Comparison of ENCODE assay signal across 8 cellular contexts in the genomic region with DNA sequence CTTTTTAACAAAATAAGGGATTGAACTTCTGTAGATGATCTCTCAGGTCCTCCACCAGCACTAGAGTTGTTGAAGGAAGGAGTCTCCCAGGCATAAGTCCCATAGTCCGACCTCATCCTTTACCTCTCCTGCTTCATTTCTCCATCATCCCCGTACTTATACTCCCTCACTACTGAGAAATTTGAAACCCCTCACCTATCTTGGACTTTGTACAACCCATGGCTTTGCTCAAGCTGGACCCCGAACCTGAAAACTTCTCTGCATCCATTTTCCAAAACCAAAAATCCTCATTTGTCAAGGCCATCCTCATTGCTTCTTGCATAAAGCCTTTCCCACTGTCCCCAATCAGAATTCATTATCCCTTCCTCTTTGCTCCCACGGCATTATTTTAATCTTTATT. TPM values are rescaled to one million over a fixed set of nuclear protein-coding genes. Genes with fewer than 3 reads are reported as not detected.
A peak's percentile ranks its signal among the peaks of the same experiment; 100 is the strongest.
DNase-seq lines count a peak whose midpoint lies in the region; ATAC-seq and TF ChIP-seq lines count a peak whose summit lies in the region.

No MANE protein-coding gene starts in this region.

- H3K27me3 Mint-ChIP-seq in chondrocyte (ENCODE audit: low read depth) = no peaks in the 10 kb centered on the region
- no peaks in the 10 kb centered on the region for H3K27me3 Mint-ChIP-seq in naive thymus-derived CD4-positive, alpha-beta T cell

- intact Hi-C loops in naive thymus-derived CD4-positive, alpha-beta T cell (cut with micrococcal nuclease) = loop anchor here (2.0 to 5.0 kb wide), 6 partner anchors 58 to 449 kb away; partner anchors contain the start of genes ABCB6 (in 1 of the 2), CHPF (in 1 of the 2), STK11IP (in 1 of the 2) and TMEM198 (in 1 of the 2)

- peak overlapping the region; percentile 96 for H3K27ac Mint-ChIP-seq in chondrocyte (ENCODE audit: unreplicated experiment)
- H3K27ac Mint-ChIP-seq in naive thymus-derived CD4-positive, alpha-beta T cell = peak overlapping the region; percentile 81 to 97 (median 93)

- DNase-seq in AG04449 (ENCODE audit: low read depth, low spot score) (no peak), chondrocyte (ENCODE audit: low spot score) (no peak), left lobe of liver (ENCODE audit: low spot score) (no peak), DMS79 (lab: John Stamatoyannopoulos, UW) (no peak), GM03348 (ENCODE audit: low spot score) (no peak)
- DNase-seq in Jurkat, Clone E6-1 (ENCODE audit: low read depth, low spot score) = no peak
- DNase-seq in naive thymus-derived CD4-positive, alpha-beta T cell = no peak

- CTCF ChIA-PET in AG04449 (lab: Yijun Ruan, JAX) = interaction anchor here (3.0 to 13.6 kb wide), 4 partner anchors 12 to 137 kb away, joined by 9 to 366 read pairs (median 213); partner anchors contain the start of genes ANKZF1, ATG9A, CNPPD1 and SLC23A3
- CTCF ChIA-PET in naive thymus-derived CD4-positive, alpha-beta T cell (lab: Charles Lee) = interaction anchor here (0.6 kb wide), 1 partner anchor 15 kb away, joined by 5 read pairs; no protein-coding TSS in a partner anchor

- peak overlapping the region; percentile 79 for H3K4me3 Mint-ChIP-seq in chondrocyte (ENCODE audit: unreplicated experiment)
- peak overlapping the region; percentile 88 to 97 (median 93) for H3K4me3 Mint-ChIP-seq in naive thymus-derived CD4-positive, alpha-beta T cell

- H3K27me3 ChIP-seq in naive thymus-derived CD4-positive, alpha-beta T cell (ENCODE audit: control insufficient read depth in 2 of 2, insufficient read depth in 2 of 2, low read length in 2 of 2) = no peaks in the 10 kb centered on the region

- peak overlapping the region; percentile 77 for H3K27ac ChIP-seq in naive thymus-derived CD4-positive, alpha-beta T cell (ENCODE audit: low read depth, low read length)

- POLR2A ChIA-PET in AG04449 (lab: Yijun Ruan, JAX) = no interaction called here
- POLR2A ChIA-PET in naive thymus-derived CD4-positive, alpha-beta T cell (lab: Charles Lee) = interaction anchor here (2.4 kb wide), 1 partner anchor 15 kb away, joined by 10 read pairs; the partner anchor contains the start of gene CNPPD1

- no peaks in the 10 kb centered on the region for H3K9me3 ChIP-seq in naive thymus-derived CD4-positive, alpha-beta T cell (ENCODE audit: control insufficient read depth in 2 of 3, low read length in 3 of 3)

- ATAC-seq in naive thymus-derived CD4-positive, alpha-beta T cell = no peak
- ATAC-seq in left lobe of liver (no peak), HG02973 (IDR thresholded peaks at IDR 0.05; ENCODE audit: unreplicated experiment) (no peak)

- TF ChIP-seq CTCF in AG04449 (IDR thresholded peaks at IDR 0.05; ENCODE audit: insufficient read depth, low read length, missing control alignments) = no peak
- TF ChIP-seq CTCF in chondrocyte (IDR thresholded peaks at IDR 0.05) = no peak

- peaks cover 29% of the 10 kb centered on the region for H3K4me1 Mint-ChIP-seq in chondrocyte (ENCODE audit: low read depth)
- peaks cover 13 to 41% (median 24%) of the 10 kb centered on the region in 7 donors for H3K4me1 Mint-ChIP-seq in naive thymus-derived CD4-positive, alpha-beta T cell

- no peaks in the 10 kb centered on the region for H3K9me3 Mint-ChIP-seq in chondrocyte (ENCODE audit: low read depth)
- H3K9me3 Mint-ChIP-seq in naive thymus-derived CD4-positive, alpha-beta T cell = no peaks in the 10 kb centered on the region

- peaks cover 11 to 12% of the 10 kb centered on the region in 2 donors for H3K4me1 ChIP-seq in naive thymus-derived CD4-positive, alpha-beta T cell (ENCODE audit: control insufficient read depth in 2 of 2, insufficient read depth in 2 of 2, low read length in 2 of 2)

- H3K36me3 ChIP-seq in naive thymus-derived CD4-positive, alpha-beta T cell (ENCODE audit: control insufficient read depth in 2 of 3, insufficient read depth in 3 of 3, low read length in 3 of 3) = peaks cover 0 to 23% (median 5%) of the 10 kb centered on the region in 3 experiments

- H3K36me3 Mint-ChIP-seq in chondrocyte (ENCODE audit: low read depth) = peaks cover 5% of the 10 kb centered on the region
- peaks cover 6 to 21% (median 17%) of the 10 kb centered on the region in 5 donors for H3K36me3 Mint-ChIP-seq in naive thymus-derived CD4-positive, alpha-beta T cell

- peak overlapping the region; percentile 87 for H3K4me3 ChIP-seq in AG04449 (ENCODE audit: low read depth, low read length)
- H3K4me3 ChIP-seq in Jurkat, Clone E6-1 (ENCODE audit: low read length) = peak overlapping the region; percentile 69
- peak overlapping the region; percentile 70 for H3K4me3 ChIP-seq in naive thymus-derived CD4-positive, alpha-beta T cell (ENCODE audit: low read length)

RNA-seq across cellular contexts. Expression of gene NHEJ1, which starts 0.5 kb away (rescaled TPM):
- 16.5 TPM for polyA plus RNA-seq in Jurkat, Clone E6-1 (2012; ENCODE audit: insufficient read depth, insufficient read length)
- total RNA-seq in chondrocyte (7.3 to 13.3 TPM (median 12.7 TPM) in 3 replicates), left lobe of liver (7.8 TPM)
- 10 to 100 TPM; 11.4 to 24.0 (median 17.9) TPM for total RNA-seq in naive thymus-derived CD4-positive, alpha-beta T cell
- 10 to 100 TPM; 24.5 to 32.7 TPM for polyA plus RNA-seq in naive thymus-derived CD4-positive, alpha-beta T cell

RNA-seq across cellular contexts. Expression of gene SLC23A3, which starts 8.7 kb away (rescaled TPM):
- 0.98 TPM for polyA plus RNA-seq in Jurkat, Clone E6-1 (2012; ENCODE audit: insufficient read depth, insufficient read length)
- total RNA-seq in chondrocyte (2.0 to 2.7 TPM (median 2.4 TPM) in 3 replicates), left lobe of liver (2.8 TPM)
- 1 to 10 TPM in 4 of 5 experiments, under 1 TPM in 1; 0.69 to 8.6 (median 3.0) TPM for total RNA-seq in naive thymus-derived CD4-positive, alpha-beta T cell
- under 1 TPM in 1 of 2 donors, not detected in 1; 0.08 TPM for polyA plus RNA-seq in naive thymus-derived CD4-positive, alpha-beta T cell

RNA-seq across cellular contexts. Expression of gene CNPPD1, which starts 15.6 kb away (rescaled TPM):
- 45.0 TPM for polyA plus RNA-seq in Jurkat, Clone E6-1 (2012; ENCODE audit: insufficient read depth, insufficient read length)
- total RNA-seq in chondrocyte = 36.1 to 46.3 TPM (median 43.1 TPM) in 3 replicates
- 10 to 100 TPM; 48.2 to 77.6 (median 64.5) TPM for total RNA-seq in naive thymus-derived CD4-positive, alpha-beta T cell
- 10 to 100 TPM; 48.2 to 68.7 TPM for polyA plus RNA-seq in naive thymus-derived CD4-positive, alpha-beta T cell
- total RNA-seq in left lobe of liver = 31.2 TPM

RNA-seq across cellular contexts. Expression of gene RETREG2, which starts 17.0 kb away (rescaled TPM):
- 56.6 TPM for polyA plus RNA-seq in Jurkat, Clone E6-1 (2012; ENCODE audit: insufficient read depth, insufficient read length)
- total RNA-seq in chondrocyte = 81.1 to 88.0 TPM (median 85.0 TPM) in 3 replicates
- 100 to 1,000 TPM in 2 of 5 experiments, 10 to 100 TPM in 3; 70.2 to 124 (median 90.9) TPM for total RNA-seq in naive thymus-derived CD4-positive, alpha-beta T cell
- 10 to 100 TPM; 58.5 to 62.4 TPM for polyA plus RNA-seq in naive thymus-derived CD4-positive, alpha-beta T cell
- 54.8 TPM for total RNA-seq in left lobe of liver

RNA-seq across cellular contexts. Expression of gene ZFAND2B, which starts 45.5 kb away (rescaled TPM):
- polyA plus RNA-seq in Jurkat, Clone E6-1 (2012; ENCODE audit: insufficient read depth, insufficient read length) = 49.7 TPM
- total RNA-seq in chondrocyte (28.6 to 29.8 TPM (median 29.3 TPM) in 3 replicates), left lobe of liver (28.6 TPM)
- 10 to 100 TPM; 50.1 to 79.5 (median 71.3) TPM for total RNA-seq in naive thymus-derived CD4-positive, alpha-beta T cell
- 10 to 100 TPM; 72.4 to 90.7 TPM for polyA plus RNA-seq in naive thymus-derived CD4-positive, alpha-beta T cell
